Comparison of ENCODE assay signal across 8 cellular contexts in genomic region chr10:50067546-50068351, GRCh38. TPM values are rescaled to one million over a fixed set of nuclear protein-coding genes. Genes with fewer than 3 reads are reported as not detected.
DNase-seq lines count a peak whose midpoint lies in the region; ATAC-seq, FAIRE-seq and TF ChIP-seq lines count a peak whose summit lies in the region.
"Not testable (repeated sequence)": the region's sequence is repeated elsewhere in the genome, so short reads cannot be mapped to it uniquely, and the experiment has no call there.

WASHC2A (plus strand) TSS chr10:50067954; CDS start chr10:50068006, 52 bp downstream.

- H3K4me1 ChIP-seq in hepatocyte (ENCODE audit: insufficient read depth); vagina: not testable (repeated sequence)

- H3K27ac ChIP-seq in hepatocyte (peak within 1 kb of the TSS; percentile 89), vagina (peak within 1 kb of the TSS; percentile 82)

- H4K20me1 ChIP-seq in hepatocyte (ENCODE audit: insufficient read depth, poor library complexity, severe bottlenecking), result not testable (repeated sequence)

- in situ Hi-C loops in astrocyte of the cerebellum (cut with HindIII; ENCODE audit: low sequenced_read_pairs), result not testable (repeated sequence)

- H3K9me3 ChIP-seq in hepatocyte (ENCODE audit: low read depth); vagina: not testable (repeated sequence)

- not testable (repeated sequence) for TF ChIP-seq CTCF in astrocyte of the cerebellum (IDR thresholded peaks at IDR 0.05; ENCODE audit: low read depth, low read length, missing control alignments); hepatocyte (IDR thresholded peaks at IDR 0.05; ENCODE audit: poor library complexity); vagina (IDR thresholded peaks at IDR 0.05)

- ATAC-seq in HG02943 (IDR thresholded peaks at IDR 0.05; ENCODE audit: low read depth, unreplicated experiment), result peak; percentile 87

- TF ChIP-seq POLR2A in vagina (IDR thresholded peaks at IDR 0.05), result not testable (repeated sequence)

- H3K4me3 ChIP-seq in astrocyte of the cerebellum (ENCODE audit: low read depth, low read length), result peak within 1 kb of the TSS; percentile 49
- peak within 1 kb of the TSS; percentile 88 for H3K4me3 ChIP-seq in hepatocyte
- peak within 1 kb of the TSS; percentile 68 to 70 for H3K4me3 ChIP-seq in vagina

- peak; percentile 95 for FAIRE-seq in GM18507 (lab: Jason Lieb, UNC)

- H3K36me3 ChIP-seq in hepatocyte (replicated peaks; ENCODE audit: insufficient read depth, low read depth); vagina: not testable (repeated sequence)

- 1% methylated on average over 49 of the region's 73 CpGs for WGBS in hepatocyte (ENCODE audit: low lambda C conversion rate, missing lambda C conversion rate)

- DNase-seq in GM18507 (ENCODE audit: extremely low spot score, insufficient read length, low read depth) (peak; percentile 38), NCI-H1930 (lab: John Stamatoyannopoulos, UW) (peak; percentile 2 to 49), T1000 (lab: John Stamatoyannopoulos, UW) (peak; percentile 92), hepatocyte (ENCODE audit: low spot score) (peak; percentile 81), renal cortical epithelial cell (ENCODE audit: low read depth) (peak; percentile 32), vagina (ENCODE audit: extremely low spot score in 2 of 2) (peak in 1 of 2 donors; percentile 91)
- not testable (repeated sequence) for DNase-seq in astrocyte of the cerebellum (ENCODE audit: low read depth)

- H3K27me3 ChIP-seq in hepatocyte, vagina: not testable (repeated sequence)

- H3K9me2 ChIP-seq in hepatocyte (replicated peaks; ENCODE audit: insufficient read depth), result not testable (repeated sequence)

- H2AFZ ChIP-seq in hepatocyte, result peak within 1 kb of the TSS; percentile 79

- intact Hi-C loops in vagina (cut with DNase I), result not testable (repeated sequence)

- not testable (repeated sequence) for H3K79me2 ChIP-seq in hepatocyte

- peak within 1 kb of the TSS; percentile 84 for H3K4me2 ChIP-seq in hepatocyte

RNA-seq across cellular contexts. Expression of gene WASHC2A, which starts in this region (rescaled TPM):
- total RNA-seq in hepatocyte (31.9 and 36.7 TPM in 2 replicates), renal cortical epithelial cell (28.0 and 53.7 TPM in 2 replicates), vagina (28.7 TPM)
- polyA plus RNA-seq in hepatocyte, result 25.9 and 35.5 TPM in 2 replicates
